Comparison of ENCODE assay signal across 11 cellular contexts in genomic region chr12:114669501-114670256, GRCh38.
DNase-seq lines count a peak whose midpoint lies in the region; ATAC-seq and FAIRE-seq lines count a peak whose summit lies in the region.
"Had no signal": no experiment of that assay in that cellular context is flagged by ENCODE, and none has a peak within 500 bp of the region (broad histone marks: within the 10 kb centered on the region; RNA-seq: fewer than 3 reads in every experiment).

No MANE protein-coding gene starts in this region.

- no peak for ATAC-seq in HG02938 (IDR thresholded peaks at IDR 0.05; ENCODE audit: unreplicated experiment)

- H3K27ac ChIP-seq in ACC112 (ENCODE audit: low read depth, low read length) (peak overlapping the region; percentile 1; the same call in 1 of the 2 replicates), HUES48 (ENCODE audit: low read depth, low read length) (peak overlapping the region; percentile 60), muscle layer of duodenum (ENCODE audit: low read length) (peak overlapping the region; percentile 34)

- H3K27me3 ChIP-seq in ACC112 (ENCODE audit: insufficient read depth, low read length) (no peaks in the 10 kb centered on the region), HUES48 (ENCODE audit: control insufficient read depth, insufficient read depth, low read length) (peaks cover 95% of the 10 kb centered on the region), muscle layer of duodenum (ENCODE audit: low read depth, low read length) (peaks cover 7% of the 10 kb centered on the region)

- H3K4me1 ChIP-seq in ACC112 (ENCODE audit: control insufficient read depth, insufficient read depth, low read length, unreplicated experiment): no peaks in the 10 kb centered on the region
- H3K4me1 ChIP-seq in HUES48 (ENCODE audit: control insufficient read depth, insufficient read depth, low read length): peaks cover 77% of the 10 kb centered on the region
- H3K4me1 ChIP-seq in muscle layer of duodenum (ENCODE audit: control insufficient read depth in 1 of 2, insufficient read depth in 2 of 2, low read length in 2 of 2): peaks cover 0 to 18% of the 10 kb centered on the region in 2 donors

- H3K4me3 ChIP-seq in ACC112 (ENCODE audit: low read depth, low read length): no peak overlapping the region
- H3K4me3 ChIP-seq in HUES48 (ENCODE audit: low read depth, low read length): peak overlapping the region; percentile 32
- peak overlapping the region in 1 of 2 donors; percentile 11 for H3K4me3 ChIP-seq in muscle layer of duodenum (ENCODE audit: low read depth in 1 of 2, low read length in 2 of 2)

- peaks cover 3% of the 10 kb centered on the region for H3K79me2 ChIP-seq in ACC112 (ENCODE audit: control insufficient read depth, insufficient read depth, low read length, unreplicated experiment)

- H3K9ac ChIP-seq in HUES48 (ENCODE audit: low read depth, low read length): no peak overlapping the region

- H3K36me3 ChIP-seq in ACC112 (ENCODE audit: insufficient read depth, low read length) (peaks cover 11% of the 10 kb centered on the region), HUES48 (ENCODE audit: control insufficient read depth, insufficient read depth, low read length) (no peaks in the 10 kb centered on the region), muscle layer of duodenum (ENCODE audit: control insufficient read depth in 1 of 2, insufficient read depth in 2 of 2, low read length in 2 of 2) (peaks cover 5 to 7% of the 10 kb centered on the region in 2 donors)

- FAIRE-seq in endometrium (lab: Jason Lieb, UNC): peak; percentile 37

- no peak for DNase-seq in OCI-M1 (lab: John Stamatoyannopoulos, UW)
- DNase-seq in germinal center (ENCODE audit: low spot score): no peak
- DNase-seq in stimulated activated CD4-positive, alpha-beta T cell treated with anti-CD3 and anti-CD28 coated beads, Interleukin-15, amount 100 ng/mL, for 24 hours: no peak
- DNase-seq: CD4-positive, alpha-beta memory T cell; effector CD8-positive, alpha-beta T cell; stimulated activated CD4-positive, alpha-beta T cell treated with anti-CD3 and anti-CD28 coated beads, Interleukin-4, amount 100 ng/mL, for 1 hour had no signal

- H2AFZ ChIP-seq in ACC112 (ENCODE audit: low read length, unreplicated experiment): no peak overlapping the region

- H3K9me3 ChIP-seq in HUES48 (ENCODE audit: control insufficient read depth, insufficient read depth, low read length) (no peaks in the 10 kb centered on the region), muscle layer of duodenum (ENCODE audit: control insufficient read depth in 1 of 2, low read length in 2 of 2) (no peaks in the 10 kb centered on the region)

Comparison
In these comparisons a context has a peak if more than half of its experiments do, and no peak if none do; other contexts are left out.
1. H3K27ac ChIP-seq: peak in every context shown above with its lines; median percentile 60 in HUES48; 34 in muscle layer of duodenum; 1 in ACC112.